ENCODE assay signal across 8 cellular contexts in the genomic region with DNA sequence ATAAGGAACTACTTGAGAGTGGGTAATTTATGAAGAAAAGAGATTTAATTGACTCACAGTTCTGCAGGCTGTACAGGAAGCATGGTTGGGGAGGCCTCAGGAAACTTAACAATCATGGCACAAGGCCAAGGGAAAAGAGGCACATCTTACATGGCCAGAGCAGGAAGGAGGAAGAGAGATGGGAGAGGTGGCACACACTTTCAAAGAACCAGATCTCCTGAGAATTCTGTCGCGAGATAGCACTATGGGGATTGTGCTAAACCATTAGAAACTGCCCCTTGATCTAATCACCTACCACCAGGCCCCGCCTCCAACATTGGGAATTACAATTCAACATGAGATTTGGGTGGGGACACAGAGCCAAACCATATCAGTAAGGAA. TPM values are rescaled to one million over a fixed set of nuclear protein-coding genes. Genes with fewer than 3 reads are reported as not detected.
A peak's percentile ranks its signal among the peaks of the same experiment; 100 is the strongest.
DNase-seq lines count a peak whose midpoint lies in the region; ATAC-seq, FAIRE-seq and TF ChIP-seq lines count a peak whose summit lies in the region.
"Not testable (repeated sequence)": the region's sequence is repeated elsewhere in the genome, so short reads cannot be mapped to it uniquely, and the experiment has no call there.
"Had no signal": no experiment of that assay in that cellular context is flagged by ENCODE, and none has a peak within 500 bp of the region (broad histone marks: within the 10 kb centered on the region; RNA-seq: fewer than 3 reads in every experiment).

No MANE protein-coding gene starts in this region.

- not testable (repeated sequence) for H3K9me3 ChIP-seq in K562 (replicated peaks; ENCODE audit: control insufficient read depth, insufficient read depth, low read depth, low read length)

- not testable (repeated sequence) for H3K4me2 ChIP-seq in K562 (ENCODE audit: insufficient read depth, low read length)

- not testable (repeated sequence) for ATAC-seq in K562

- peaks cover 0 to 11% of the 10 kb centered on the region in 2 experiments; a peak in 2 of 5 replicates for H3K4me1 ChIP-seq in K562 (replicated peaks in 1 of 2; ENCODE audit: control insufficient read depth in 2 of 2, insufficient read depth in 2 of 2, low read length in 2 of 2)

- DNase-seq in CMK (ENCODE audit: low read depth) (peak; percentile 49), ELR (ENCODE audit: low read depth) (peak; percentile 41), M059J (ENCODE audit: low read depth) (peak; percentile 71), RPMI7951 (ENCODE audit: low read depth) (peak; percentile 31), kidney tubule cell (ENCODE audit: low spot score) (peak; percentile 76)
- DNase-seq in K562 (ENCODE audit: extremely low read depth in 1 of 4, low spot score in 3 of 4), result not testable (repeated sequence)

- not testable (repeated sequence) for TF ChIP-seq POLR2A in K562 (conservative IDR thresholded peaks at IDR 0.05)

- H3K4me3 ChIP-seq in K562, result not testable (repeated sequence)

- not testable (repeated sequence) for H3K36me3 ChIP-seq in K562 (ENCODE audit: control insufficient read depth, insufficient read depth, low read length)

- not testable (repeated sequence) for BruUV-seq in K562 (replicated peaks; lab: Mats Ljungman, UMichigan)

- not testable (repeated sequence) for H3K9ac ChIP-seq in K562 (ENCODE audit: insufficient read depth in 1 of 2, low read depth in 2 of 2, low read length in 2 of 2)

- H4K20me1 ChIP-seq in K562 (replicated peaks; ENCODE audit: control insufficient read depth, insufficient read depth, low read length), result not testable (repeated sequence)

- not testable (repeated sequence) for H3K27me3 ChIP-seq in K562 (ENCODE audit: control insufficient read depth in 2 of 2, insufficient read depth in 2 of 2, low read length in 2 of 2)

- TF ChIP-seq CTCF in K562 (IDR thresholded peaks at IDR 0.05 in 2 of 3, conservative IDR thresholded peaks at IDR 0.05 in 1 of 3; ENCODE audit: insufficient read depth in 2 of 3, low read depth in 1 of 3, low read length in 3 of 3), result not testable (repeated sequence)

- H2AFZ ChIP-seq in K562 (ENCODE audit: low read depth, low read length), result not testable (repeated sequence)

- not testable (repeated sequence) for TF ChIP-seq RAD21 in K562 (CRISPR knock-in tag; conservative IDR thresholded peaks at IDR 0.05 in 1 of 2, IDR thresholded peaks at IDR 0.05 in 1 of 2)

- FAIRE-seq in K562 (lab: Jason Lieb, UNC), result not testable (repeated sequence)

- TF ChIP-seq EP300 in K562 (IDR thresholded peaks at IDR 0.05; ENCODE audit: low read length), result not testable (repeated sequence)

- not testable (repeated sequence) for H3K27ac ChIP-seq in K562 (ENCODE audit: extremely low read depth, low read depth, low read length)

- intact Hi-C loops in K562 (cut with micrococcal nuclease), result not testable (repeated sequence)

- POLR2A ChIA-PET in K562 (lab: Yijun Ruan, JAX), result interaction anchor here (0.5 to 1.0 kb wide), 2 partner anchors 9 to 24 kb away, joined by 3 to 5 read pairs; no protein-coding TSS in a partner anchor

- CTCF ChIA-PET in K562 (lab: Yijun Ruan, JAX; ENCODE audit: low intra/inter-chr PET ratio), result not testable (repeated sequence)

- WGBS in K562 (ENCODE audit: insufficient coverage, low coverage, missing lambda C conversion rate), result 86% methylated on average over 3 of the region's 3 CpGs

- in situ Hi-C loops in K562 (cut with MboI), result not testable (repeated sequence)

- H3K79me2 ChIP-seq in K562 (ENCODE audit: control insufficient read depth, insufficient read depth, low read length), result peaks cover 89% of the 10 kb centered on the region

- not testable (repeated sequence) for H3K9me1 ChIP-seq in K562 (ENCODE audit: control insufficient read depth, insufficient read depth, low read length)

TF ChIP-seq in K562, 482 proteins besides CTCF, POLR2A, EP300 and RAD21:
- peak; percentile 83 for TF ChIP-seq NFIC (IDR thresholded peaks at IDR 0.05)
- TF ChIP-seq, protein P1, sequence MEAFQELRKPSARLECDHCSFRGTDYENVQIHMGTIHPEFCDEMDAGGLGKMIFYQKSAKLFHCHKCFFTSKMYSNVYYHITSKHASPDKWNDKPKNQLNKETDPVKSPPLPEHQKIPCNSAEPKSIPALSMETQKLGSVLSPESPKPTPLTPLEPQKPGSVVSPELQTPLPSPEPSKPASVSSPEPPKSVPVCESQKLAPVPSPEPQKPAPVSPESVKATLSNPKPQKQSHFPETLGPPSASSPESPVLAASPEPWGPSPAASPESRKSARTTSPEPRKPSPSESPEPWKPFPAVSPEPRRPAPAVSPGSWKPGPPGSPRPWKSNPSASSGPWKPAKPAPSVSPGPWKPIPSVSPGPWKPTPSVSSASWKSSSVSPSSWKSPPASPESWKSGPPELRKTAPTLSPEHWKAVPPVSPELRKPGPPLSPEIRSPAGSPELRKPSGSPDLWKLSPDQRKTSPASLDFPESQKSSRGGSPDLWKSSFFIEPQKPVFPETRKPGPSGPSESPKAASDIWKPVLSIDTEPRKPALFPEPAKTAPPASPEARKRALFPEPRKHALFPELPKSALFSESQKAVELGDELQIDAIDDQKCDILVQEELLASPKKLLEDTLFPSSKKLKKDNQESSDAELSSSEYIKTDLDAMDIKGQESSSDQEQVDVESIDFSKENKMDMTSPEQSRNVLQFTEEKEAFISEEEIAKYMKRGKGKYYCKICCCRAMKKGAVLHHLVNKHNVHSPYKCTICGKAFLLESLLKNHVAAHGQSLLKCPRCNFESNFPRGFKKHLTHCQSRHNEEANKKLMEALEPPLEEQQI (IDR thresholded peaks at IDR 0.05), result peak; percentile 86
- peak; percentile 77; the same call in 1 of the 2 replicates for TF ChIP-seq CC2D1A (IDR thresholded peaks at IDR 0.05)

RNA-seq across cellular contexts. Expression of gene RNF182, which starts 11.1 kb away (rescaled TPM):
- 19.7 and 26.5 TPM in 2 replicates for total RNA-seq in M059J (2014; rRNA removed; shearing (Covaris generic))
- total RNA-seq in RPMI7951 (2014; rRNA removed; shearing (Covaris generic)), result 12.7 and 17.0 TPM in 2 replicates
- 15.1 and 19.5 TPM in 2 replicates for total RNA-seq in K562 (2011; cell fraction: chromatin; rRNA removed; ENCODE audit: low replicate concordance)
- 6.7 and 7.6 TPM in 2 replicates for total RNA-seq in K562 (2011; cell fraction: nucleolus; rRNA removed)
- 11.6 and 19.6 TPM in 2 replicates for total RNA-seq in K562 (2011; cell fraction: nucleoplasm; rRNA removed)
- total RNA-seq in K562 (2014; rRNA removed) (13.4 and 15.2 TPM in 2 replicates), K562 (2014; rRNA removed; fragmentation: Illumina TruSeq; extraction: Trizol) (21.3 and 25.3 TPM in 2 replicates), K562 (2015; rRNA removed; fragmentation: Illumina TruSeq; extraction: Trizol) (13.6 and 15.6 TPM in 2 replicates), K562 (2021) (21.3 and 22.8 TPM in 2 replicates)
- polyA plus RNA-seq in K562 (2011; rRNA removed) (19.7 and 25.2 TPM in 2 replicates), K562 (2014; fragmentation: Illumina TruSeq; extraction: Trizol) (21.9 and 22.0 TPM in 2 replicates), K562 (2014; fragmentation: Nextera tagmentation; extraction: Ambion mirVana) (10 to 100 TPM; 15.7 to 17.5 TPM), K562 (2014; rRNA removed) (12.0 and 12.8 TPM in 2 replicates)
- polyA plus RNA-seq in K562 (2011; cell fraction: cytosol; rRNA removed), result 17.0 TPM in 2 replicates
- polyA plus RNA-seq in K562 (2011; cell fraction: nucleus; rRNA removed), result 22.7 and 25.9 TPM in 2 replicates
- polyA plus RNA-seq in K562 (2012), result 7.3 and 14.1 TPM in 2 replicates
- polyA minus RNA-seq in K562 (2011; rRNA and poly(A)+ RNA removed), result 26.5 and 26.7 TPM in 2 replicates
- 17.8 and 18.7 TPM in 2 replicates for polyA minus RNA-seq in K562 (2011; cell fraction: cytosol; rRNA and poly(A)+ RNA removed)
- 9.0 and 13.9 TPM in 2 replicates for polyA minus RNA-seq in K562 (2011; cell fraction: nucleus; rRNA and poly(A)+ RNA removed)
- total RNA-seq: CD8-positive, alpha-beta T cell; GM12878 had no signal
- polyA plus RNA-seq: GM12878 had no signal
